1 cellular context compared by ENCODE assay signal in the genomic region with DNA sequence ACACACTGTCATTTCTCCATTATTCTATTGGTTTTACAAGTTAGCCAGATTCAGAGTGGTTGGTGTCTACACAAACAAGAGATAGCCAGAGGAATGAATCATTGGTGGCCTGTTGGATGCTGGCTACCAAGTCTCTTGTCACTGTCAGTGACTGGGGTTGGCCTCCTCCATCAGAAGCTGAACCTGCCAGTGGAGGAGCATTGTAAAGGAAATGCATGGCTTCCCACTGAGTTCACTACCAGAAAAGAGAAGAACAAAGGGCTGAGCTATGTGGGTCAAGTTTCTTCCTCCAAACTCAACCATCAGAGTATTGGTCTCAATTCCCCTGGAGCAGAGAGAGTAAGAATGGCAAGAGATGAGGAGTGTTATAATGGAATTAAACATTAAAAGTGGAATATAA.
A peak's percentile ranks its signal among the peaks of the same experiment; 100 is the strongest.
TF ChIP-seq lines count a peak whose summit lies in the region.

No MANE protein-coding gene starts in this region.

TF ChIP-seq in WTC11, 78 proteins besides CTCF, POLR2A, EP300 and RAD21 (continued from another document):
- TF ChIP-seq, protein P1, sequence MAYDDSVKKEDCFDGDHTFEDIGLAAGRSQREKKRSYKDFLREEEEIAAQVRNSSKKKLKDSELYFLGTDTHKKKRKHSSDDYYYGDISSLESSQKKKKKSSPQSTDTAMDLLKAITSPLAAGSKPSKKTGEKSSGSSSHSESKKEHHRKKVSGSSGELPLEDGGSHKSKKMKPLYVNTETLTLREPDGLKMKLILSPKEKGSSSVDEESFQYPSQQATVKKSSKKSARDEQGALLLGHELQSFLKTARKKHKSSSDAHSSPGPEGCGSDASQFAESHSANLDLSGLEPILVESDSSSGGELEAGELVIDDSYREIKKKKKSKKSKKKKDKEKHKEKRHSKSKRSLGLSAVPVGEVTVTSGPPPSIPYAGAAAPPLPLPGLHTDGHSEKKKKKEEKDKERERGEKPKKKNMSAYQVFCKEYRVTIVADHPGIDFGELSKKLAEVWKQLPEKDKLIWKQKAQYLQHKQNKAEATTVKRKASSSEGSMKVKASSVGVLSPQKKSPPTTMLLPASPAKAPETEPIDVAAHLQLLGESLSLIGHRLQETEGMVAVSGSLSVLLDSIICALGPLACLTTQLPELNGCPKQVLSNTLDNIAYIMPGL (CRISPR knock-in tag; IDR thresholded peaks at IDR 0.05) = no peak
- no peak for TF ChIP-seq E2F1 (CRISPR knock-in tag; IDR thresholded peaks at IDR 0.05)
- TF ChIP-seq, protein P2, sequence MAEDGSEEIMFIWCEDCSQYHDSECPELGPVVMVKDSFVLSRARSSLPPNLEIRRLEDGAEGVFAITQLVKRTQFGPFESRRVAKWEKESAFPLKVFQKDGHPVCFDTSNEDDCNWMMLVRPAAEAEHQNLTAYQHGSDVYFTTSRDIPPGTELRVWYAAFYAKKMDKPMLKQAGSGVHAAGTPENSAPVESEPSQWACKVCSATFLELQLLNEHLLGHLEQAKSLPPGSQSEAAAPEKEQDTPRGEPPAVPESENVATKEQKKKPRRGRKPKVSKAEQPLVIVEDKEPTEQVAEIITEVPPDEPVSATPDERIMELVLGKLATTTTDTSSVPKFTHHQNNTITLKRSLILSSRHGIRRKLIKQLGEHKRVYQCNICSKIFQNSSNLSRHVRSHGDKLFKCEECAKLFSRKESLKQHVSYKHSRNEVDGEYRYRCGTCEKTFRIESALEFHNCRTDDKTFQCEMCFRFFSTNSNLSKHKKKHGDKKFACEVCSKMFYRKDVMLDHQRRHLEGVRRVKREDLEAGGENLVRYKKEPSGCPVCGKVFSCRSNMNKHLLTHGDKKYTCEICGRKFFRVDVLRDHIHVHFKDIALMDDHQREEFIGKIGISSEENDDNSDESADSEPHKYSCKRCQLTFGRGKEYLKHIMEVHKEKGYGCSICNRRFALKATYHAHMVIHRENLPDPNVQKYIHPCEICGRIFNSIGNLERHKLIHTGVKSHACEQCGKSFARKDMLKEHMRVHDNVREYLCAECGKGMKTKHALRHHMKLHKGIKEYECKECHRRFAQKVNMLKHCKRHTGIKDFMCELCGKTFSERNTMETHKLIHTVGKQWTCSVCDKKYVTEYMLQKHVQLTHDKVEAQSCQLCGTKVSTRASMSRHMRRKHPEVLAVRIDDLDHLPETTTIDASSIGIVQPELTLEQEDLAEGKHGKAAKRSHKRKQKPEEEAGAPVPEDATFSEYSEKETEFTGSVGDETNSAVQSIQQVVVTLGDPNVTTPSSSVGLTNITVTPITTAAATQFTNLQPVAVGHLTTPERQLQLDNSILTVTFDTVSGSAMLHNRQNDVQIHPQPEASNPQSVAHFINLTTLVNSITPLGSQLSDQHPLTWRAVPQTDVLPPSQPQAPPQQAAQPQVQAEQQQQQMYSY (CRISPR knock-in tag; IDR thresholded peaks at IDR 0.05) = no peak
- peak; percentile 92 for TF ChIP-seq ZSCAN18 (CRISPR knock-in tag; IDR thresholded peaks at IDR 0.05)
- TF ChIP-seq ERG (CRISPR knock-in tag; IDR thresholded peaks at IDR 0.05) = peak; percentile 82; the same call in 1 of the 2 replicates
- TF ChIP-seq CREM (CRISPR knock-in tag; IDR thresholded peaks at IDR 0.05) = no peak
- no peak for TF ChIP-seq TCF7 (CRISPR knock-in tag; IDR thresholded peaks at IDR 0.05; ENCODE audit: low read depth)
- peak; percentile 61 for TF ChIP-seq ZNF423 (CRISPR knock-in tag; IDR thresholded peaks at IDR 0.05)
- TF ChIP-seq ATF2 (CRISPR knock-in tag; IDR thresholded peaks at IDR 0.05; ENCODE audit: borderline replicate concordance, low read depth) = no peak
- no peak for TF ChIP-seq HMGA2 (CRISPR knock-in tag; IDR thresholded peaks at IDR 0.05)
- peak; percentile 68; the same call in 1 of the 2 replicates for TF ChIP-seq MXD4 (CRISPR knock-in tag; IDR thresholded peaks at IDR 0.05; ENCODE audit: borderline replicate concordance)
TF ChIP-seq in WTC11: peak in this region for 8.
